ENCODE assay signal across 17 cellular contexts in the genomic region with DNA sequence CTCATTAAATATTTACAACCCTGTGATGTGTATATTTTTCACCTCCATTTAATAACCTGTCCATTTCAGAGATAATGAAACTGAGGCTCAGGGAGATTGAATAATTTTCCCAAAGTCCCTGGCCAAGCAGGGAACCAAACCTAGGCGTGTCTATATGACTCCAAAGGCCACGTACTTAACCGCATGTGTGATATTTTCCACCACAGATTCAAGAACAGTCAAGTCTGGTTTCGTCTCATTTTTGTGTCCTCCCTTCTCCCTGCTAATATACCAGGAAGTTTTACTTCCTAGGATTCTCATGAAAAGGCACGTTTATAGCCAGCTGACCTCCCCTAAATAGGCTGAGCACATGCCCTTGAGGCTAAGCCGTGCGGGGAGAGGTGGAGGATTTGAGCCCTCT. TPM values are rescaled to one million over a fixed set of nuclear protein-coding genes. Genes with fewer than 3 reads are reported as not detected.
DNase-seq lines count a peak whose midpoint lies in the region; ATAC-seq, FAIRE-seq and TF ChIP-seq lines count a peak whose summit lies in the region.
"Had no signal": no experiment of that assay in that cellular context is flagged by ENCODE, and none has a peak within 500 bp of the region (broad histone marks: within the 10 kb centered on the region; RNA-seq: fewer than 3 reads in every experiment).

No MANE protein-coding gene starts in this region.

- TF ChIP-seq CTCF in heart right ventricle (IDR thresholded peaks at IDR 0.05): no peak
- TF ChIP-seq CTCF in K562 (IDR thresholded peaks at IDR 0.05 in 2 of 3, conservative IDR thresholded peaks at IDR 0.05 in 1 of 3; ENCODE audit: insufficient read depth in 2 of 3, low read depth in 1 of 3, low read length in 3 of 3): no peak

- H4K20me1 ChIP-seq in K562 (replicated peaks; ENCODE audit: control insufficient read depth, insufficient read depth, low read length): no peaks in the 10 kb centered on the region

- peak overlapping the region; percentile 5; the same call in 1 of the 2 replicates for H2AFZ ChIP-seq in K562 (ENCODE audit: low read depth, low read length)
- H2AFZ ChIP-seq: GM23338 had no signal

- H3K27ac ChIP-seq in heart right ventricle (peak overlapping the region in 8 of 10 donors; percentile 7 to 92 (median 82)), K562 (ENCODE audit: extremely low read depth, low read depth, low read length) (no peak overlapping the region), skeletal muscle tissue (ENCODE audit: low read depth, low read length) (peak overlapping the region; percentile 95)
- H3K27ac ChIP-seq: HL-60 had no signal

- intact Hi-C loops in heart right ventricle (cut with DNase I): loop anchor here in 4 of 10 donors (5.0 to 10.0 kb wide), 3 partner anchors 102 to 294 kb away; no protein-coding TSS in a partner anchor
- intact Hi-C loops in Right ventricle myocardium superior (cut with DNase I): no loop called here
- intact Hi-C loops in K562 (cut with micrococcal nuclease): loop anchor here (5.0 kb wide), 1 partner anchor 302 kb away; the partner anchor contains the start of gene NME1

- 81 to 83% methylated on average over 7 of the region's 7 CpGs for WGBS in heart right ventricle, 2 donors
- WGBS in K562 (ENCODE audit: insufficient coverage, low coverage, missing lambda C conversion rate): 49% methylated on average over 7 of the region's 7 CpGs

- H3K4me1 ChIP-seq in heart right ventricle: peaks cover 0 to 58% (median 21%) of the 10 kb centered on the region in 9 donors
- peaks cover 3 to 16% of the 10 kb centered on the region in 2 experiments; a peak in 3 of 5 replicates for H3K4me1 ChIP-seq in K562 (replicated peaks in 1 of 2; ENCODE audit: control insufficient read depth in 2 of 2, insufficient read depth in 2 of 2, low read length in 2 of 2)
- peaks cover 28 to 65% (median 56%) of the 10 kb centered on the region in 3 donors for H3K4me1 ChIP-seq in skeletal muscle tissue (ENCODE audit: control insufficient read depth in 3 of 3, insufficient read depth in 3 of 3, low read length in 3 of 3)

- no peak overlapping the region for H3K4me3 ChIP-seq in heart right ventricle
- no peak overlapping the region for H3K4me3 ChIP-seq in K562
- no peak overlapping the region for H3K4me3 ChIP-seq in skeletal muscle tissue (ENCODE audit: low read length in 3 of 3)
- H3K4me3 ChIP-seq: GM23338 had no signal

- DNase-seq in heart right ventricle: no peak
- no peak for DNase-seq in Right ventricle myocardium superior
- no peak for DNase-seq in K562 (ENCODE audit: extremely low read depth in 1 of 4, low spot score in 3 of 4)
- no peak for DNase-seq in AG20443 (ENCODE audit: low spot score)
- DNase-seq in DMS153 (lab: John Stamatoyannopoulos, UW): no peak
- DNase-seq: BE2C; CD4-positive, alpha-beta memory T cell; DMS79 treated with DMSO at 0.1 percent for 48 hours; NCI-H187 treated with DMSO at 0.1 percent for 48 hours; NCI-H345; NCI-H526 treated with DMSO at 0.1 percent for 48 hours had no signal

- FAIRE-seq in K562 (lab: Jason Lieb, UNC): no peak
- FAIRE-seq: D721Med had no signal

- in situ Hi-C loops in K562 (cut with MboI): no loop called here

- TF ChIP-seq RAD21 in K562 (CRISPR knock-in tag; conservative IDR thresholded peaks at IDR 0.05 in 1 of 2, IDR thresholded peaks at IDR 0.05 in 1 of 2): no peak

- no peaks in the 10 kb centered on the region for H3K79me2 ChIP-seq in K562 (ENCODE audit: control insufficient read depth, insufficient read depth, low read length)

- H3K4me2 ChIP-seq in K562 (ENCODE audit: insufficient read depth, low read length): no peak overlapping the region
- H3K4me2 ChIP-seq: GM23338 had no signal

- H3K9me3 ChIP-seq in heart right ventricle (peaks cover 0 to 11% (median 0%) of the 10 kb centered on the region in 11 donors), K562 (replicated peaks; ENCODE audit: control insufficient read depth, insufficient read depth, low read depth, low read length) (peaks cover 2% of the 10 kb centered on the region; the same call in 1 of the 2 replicates), skeletal muscle tissue (ENCODE audit: control insufficient read depth in 3 of 3, low read length in 3 of 3) (no peaks in the 10 kb centered on the region)
- H3K9me3 ChIP-seq: BE2C had no signal

- POLR2A ChIA-PET in K562 (lab: Yijun Ruan, JAX): interaction anchor here (8.4 kb wide), 1 partner anchor 13 kb away, joined by 146 read pairs; the partner anchor contains the start of gene TOB1

- no peaks in the 10 kb centered on the region for H3K9me1 ChIP-seq in K562 (ENCODE audit: control insufficient read depth, insufficient read depth, low read length)

- no TSS peak for BruUV-seq in K562 (replicated peaks; lab: Mats Ljungman, UMichigan)

- TF ChIP-seq EP300 in K562 (IDR thresholded peaks at IDR 0.05; ENCODE audit: low read length): no peak

- TF ChIP-seq POLR2A in K562 (conservative IDR thresholded peaks at IDR 0.05): no peak

- ATAC-seq in heart right ventricle (no peak), Right ventricle myocardium superior (ENCODE audit: poor library complexity) (no peak), K562 (no peak), esophagus mucosa (peak; percentile 43)
- ATAC-seq: GM23338 had no signal

- H3K36me3 ChIP-seq in heart right ventricle (no peaks in the 10 kb centered on the region), K562 (ENCODE audit: control insufficient read depth, insufficient read depth, low read length) (no peaks in the 10 kb centered on the region), skeletal muscle tissue (ENCODE audit: control insufficient read depth in 3 of 3, insufficient read depth in 3 of 3, low read length in 3 of 3) (no peaks in the 10 kb centered on the region)
- H3K36me3 ChIP-seq: BE2C had no signal

- H3K9ac ChIP-seq in K562 (ENCODE audit: insufficient read depth in 1 of 2, low read depth in 2 of 2, low read length in 2 of 2): no peak overlapping the region
- peak overlapping the region; percentile 35 to 60 (median 36) for H3K9ac ChIP-seq in skeletal muscle tissue (ENCODE audit: low read depth in 1 of 3, low read length in 3 of 3)

- CTCF ChIA-PET in K562 (lab: Yijun Ruan, JAX; ENCODE audit: low intra/inter-chr PET ratio): interaction anchor here (3.3 kb wide), 1 partner anchor 106 kb away, joined by 26 read pairs; no protein-coding TSS in a partner anchor

- H3K27me3 ChIP-seq in heart right ventricle (no peaks in the 10 kb centered on the region), K562 (ENCODE audit: control insufficient read depth in 2 of 2, insufficient read depth in 2 of 2, low read length in 2 of 2) (no peaks in the 10 kb centered on the region), skeletal muscle tissue (ENCODE audit: control insufficient read depth in 3 of 3, insufficient read depth in 3 of 3, low read length in 3 of 3) (no peaks in the 10 kb centered on the region)
- H3K27me3 ChIP-seq: BE2C had no signal

RNA-seq across cellular contexts. Expression of gene WFIKKN2, which starts 15.3 kb away (rescaled TPM):
- total RNA-seq in heart right ventricle (1 to 10 TPM in 2 of 10 donors, under 1 TPM in 8; 0.22 to 1.7 (median 0.54) TPM), Right ventricle myocardium superior (0.51 TPM), K562 (2014; rRNA removed) (not detected in 2 replicates), K562 (2014; rRNA removed; fragmentation: Illumina TruSeq; extraction: Trizol) (not detected in 2 replicates), K562 (2015; rRNA removed; fragmentation: Illumina TruSeq; extraction: Trizol) (not detected in 2 replicates), K562 (2021) (0.07 TPM in 1 of 2 replicates, not detected in the other), esophagus mucosa (not detected), skeletal muscle tissue (0.52 TPM)
- polyA plus RNA-seq in heart right ventricle (under 1 TPM; 0.10 to 0.51 TPM), K562 (2011; rRNA removed) (not detected in 2 replicates), K562 (2014; fragmentation: Illumina TruSeq; extraction: Trizol) (not detected in 2 replicates), K562 (2014; fragmentation: Nextera tagmentation; extraction: Ambion mirVana) (not detected), K562 (2014; rRNA removed) (not detected in 2 replicates)
- total RNA-seq in K562 (2011; cell fraction: chromatin; rRNA removed; ENCODE audit: low replicate concordance): not detected in 2 replicates
- not detected in 2 replicates for total RNA-seq in K562 (2011; cell fraction: nucleolus; rRNA removed)
- total RNA-seq in K562 (2011; cell fraction: nucleoplasm; rRNA removed): not detected in 2 replicates
- not detected in 2 replicates for polyA plus RNA-seq in K562 (2011; cell fraction: cytosol; rRNA removed)
- 0.04 TPM in 1 of 2 replicates, not detected in the other for polyA plus RNA-seq in K562 (2011; cell fraction: nucleus; rRNA removed)
- polyA plus RNA-seq in K562 (2012): 0.01 and 0.03 TPM in 2 replicates
- polyA minus RNA-seq in K562 (2011; rRNA and poly(A)+ RNA removed): not detected in 2 replicates
- polyA minus RNA-seq in K562 (2011; cell fraction: cytosol; rRNA and poly(A)+ RNA removed): not detected in 2 replicates
- polyA minus RNA-seq in K562 (2011; cell fraction: nucleus; rRNA and poly(A)+ RNA removed): not detected in 2 replicates
- total RNA-seq: CD4-positive, alpha-beta memory T cell; G401; GM23338 had no signal
- polyA plus RNA-seq: CD4-positive, alpha-beta memory T cell; GM23338 had no signal

RNA-seq across cellular contexts. Expression of gene TOB1, which starts 15.5 kb away (rescaled TPM):
- total RNA-seq in heart right ventricle: 100 to 1,000 TPM in 6 of 10 donors, 10 to 100 TPM in 4; 54.7 to 134 (median 106) TPM
- 10 to 100 TPM; 15.6 to 31.7 TPM for polyA plus RNA-seq in heart right ventricle
- total RNA-seq in Right ventricle myocardium superior: 83.8 TPM
- total RNA-seq in K562 (2011; cell fraction: chromatin; rRNA removed; ENCODE audit: low replicate concordance): 10.4 and 18.1 TPM in 2 replicates
- 14.8 and 18.2 TPM in 2 replicates for total RNA-seq in K562 (2011; cell fraction: nucleolus; rRNA removed)
- 19.9 and 21.5 TPM in 2 replicates for total RNA-seq in K562 (2011; cell fraction: nucleoplasm; rRNA removed)
- 4.8 and 13.9 TPM in 2 replicates for total RNA-seq in K562 (2014; rRNA removed)
- 12.4 and 13.2 TPM in 2 replicates for total RNA-seq in K562 (2014; rRNA removed; fragmentation: Illumina TruSeq; extraction: Trizol)
- 13.2 TPM in 2 replicates for total RNA-seq in K562 (2015; rRNA removed; fragmentation: Illumina TruSeq; extraction: Trizol)
- 29.9 and 31.0 TPM in 2 replicates for total RNA-seq in K562 (2021)
- polyA plus RNA-seq in K562 (2011; rRNA removed): 10.5 and 10.8 TPM in 2 replicates
- polyA plus RNA-seq in K562 (2011; cell fraction: cytosol; rRNA removed): 8.5 and 9.7 TPM in 2 replicates
- 17.6 and 24.1 TPM in 2 replicates for polyA plus RNA-seq in K562 (2011; cell fraction: nucleus; rRNA removed)
- polyA plus RNA-seq in K562 (2012): 16.9 and 24.9 TPM in 2 replicates
- polyA plus RNA-seq in K562 (2014; fragmentation: Illumina TruSeq; extraction: Trizol): 14.9 and 17.6 TPM in 2 replicates
- polyA plus RNA-seq in K562 (2014; fragmentation: Nextera tagmentation; extraction: Ambion mirVana): 10 to 100 TPM; 44.9 to 63.7 TPM
- 10.9 and 11.8 TPM in 2 replicates for polyA plus RNA-seq in K562 (2014; rRNA removed)
- polyA minus RNA-seq in K562 (2011; rRNA and poly(A)+ RNA removed): 19.1 and 19.5 TPM in 2 replicates
- 13.5 and 14.2 TPM in 2 replicates for polyA minus RNA-seq in K562 (2011; cell fraction: cytosol; rRNA and poly(A)+ RNA removed)
- 22.5 and 23.9 TPM in 2 replicates for polyA minus RNA-seq in K562 (2011; cell fraction: nucleus; rRNA and poly(A)+ RNA removed)
- total RNA-seq in esophagus mucosa: 60.8 TPM
- 27.1 TPM for total RNA-seq in skeletal muscle tissue

Comparison
In these comparisons a context has a peak if more than half of its experiments do, and no peak if none do; other contexts are left out.
1. H3K9ac ChIP-seq: peak in skeletal muscle tissue (3 of 3); none in K562 (0 of 2).